Comparison of ENCODE assay signal across 9 cellular contexts in the genomic region with DNA sequence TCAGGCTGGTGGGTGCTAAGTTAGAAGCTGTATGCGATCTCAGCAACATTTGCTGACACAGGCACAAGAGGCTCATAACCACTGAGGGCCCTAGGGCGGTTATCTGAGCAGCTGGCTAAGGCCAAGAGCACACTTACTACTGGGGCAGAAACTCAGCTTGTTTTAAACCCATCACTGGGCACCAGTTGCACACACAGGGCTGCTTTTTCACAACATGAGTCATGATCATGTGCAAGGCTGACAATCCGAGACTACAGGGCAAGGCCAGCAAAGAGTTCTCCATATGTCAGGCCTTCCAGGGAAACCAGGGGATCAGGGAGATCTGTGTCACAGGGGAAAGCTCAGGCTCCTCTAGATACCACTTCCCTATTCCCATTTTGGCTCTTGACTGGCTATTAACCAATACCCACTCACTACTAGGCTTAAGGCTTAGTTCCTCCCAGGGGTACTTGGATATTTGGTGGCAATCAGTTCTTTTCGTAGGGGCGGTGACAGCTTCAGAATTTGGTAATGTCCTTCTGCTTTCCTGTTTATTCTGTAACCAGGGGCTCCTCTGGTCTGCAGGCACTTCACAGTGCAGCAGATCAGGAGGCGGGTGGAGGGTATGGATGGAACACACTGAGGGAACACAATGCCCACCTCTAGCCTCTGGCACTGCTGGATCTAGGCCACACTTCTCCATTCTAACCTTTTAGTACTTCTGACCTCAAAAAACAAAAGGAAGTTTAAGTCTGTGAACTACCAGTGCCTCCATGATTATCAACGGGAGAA. TPM values are rescaled to one million over a fixed set of nuclear protein-coding genes. Genes with fewer than 3 reads are reported as not detected.
DNase-seq lines count a peak whose midpoint lies in the region; ATAC-seq and TF ChIP-seq lines count a peak whose summit lies in the region.
"Had no signal": no experiment of that assay in that cellular context is flagged by ENCODE, and none has a peak within 500 bp of the region (broad histone marks: within the 10 kb centered on the region; RNA-seq: fewer than 3 reads in every experiment).

No MANE protein-coding gene starts in this region.

- no peak overlapping the region for H3K4me3 Mint-ChIP-seq in MCF 10A (ENCODE audit: unreplicated experiment)
- peak overlapping the region; percentile 44 for H3K4me3 Mint-ChIP-seq in dendritic cell treated with granulocyte-macrophage colony-stimulating factor and Interleukin-4, amounts not matched to agents 40 ng/mL and 50 ng/mL, for 4 days
- H3K4me3 Mint-ChIP-seq: T-helper 1 cell treated with Interleukin-12 subunit alpha and Interleukin-12 subunit beta and Interleukin-4 antibody, amounts not matched to agents 30 μg/mL and 1 μg/mL, for 36 hours had no signal

- TF ChIP-seq CTCF in MCF 10A (IDR thresholded peaks at IDR 0.05; ENCODE audit: unreplicated experiment) (no peak), breast epithelium (IDR thresholded peaks at IDR 0.05) (no peak), lower lobe of right lung (IDR thresholded peaks at IDR 0.05) (no peak), PC-3 (conservative IDR thresholded peaks at IDR 0.05; ENCODE audit: low read depth, low read length) (no peak)

- peak; percentile 22 for DNase-seq in MCF 10A (ENCODE audit: unreplicated experiment)
- DNase-seq in breast epithelium (ENCODE audit: low spot score in 2 of 2) = no peak
- DNase-seq in lower lobe of right lung = peak; percentile 72
- DNase-seq in aorta = peak in 1 of 2 donors; percentile 67
- DNase-seq in NCI-H774 (lab: John Stamatoyannopoulos, UW) = no peak
- DNase-seq in PC-3 = no peak
- DNase-seq in A172 (ENCODE audit: low spot score) = no peak

- no peaks in the 10 kb centered on the region for H4K20me1 ChIP-seq in PC-3 (ENCODE audit: low read length)

- no peaks in the 10 kb centered on the region for H3K79me2 ChIP-seq in PC-3 (ENCODE audit: low read length)

- CTCF ChIA-PET in MCF 10A (lab: Yijun Ruan, JAX) = interaction anchor here (0.6 to 1.2 kb wide), 2 partner anchors 10 to 20 kb away, joined by 3 to 4 read pairs; no protein-coding TSS in a partner anchor
- CTCF ChIA-PET in PC-3 (lab: Charles Lee) = no interaction called here

- no peaks in the 10 kb centered on the region for H3K9me3 Mint-ChIP-seq in MCF 10A (ENCODE audit: unreplicated experiment)
- no peaks in the 10 kb centered on the region for H3K9me3 Mint-ChIP-seq in dendritic cell treated with granulocyte-macrophage colony-stimulating factor and Interleukin-4, amounts not matched to agents 40 ng/mL and 50 ng/mL, for 4 days
- H3K9me3 Mint-ChIP-seq: T-helper 1 cell treated with Interleukin-12 subunit alpha and Interleukin-12 subunit beta and Interleukin-4 antibody, amounts not matched to agents 30 μg/mL and 1 μg/mL, for 36 hours had no signal

- H3K4me1 Mint-ChIP-seq in MCF 10A (ENCODE audit: insufficient read depth, unreplicated experiment) = peaks cover 25% of the 10 kb centered on the region
- peaks cover 72% of the 10 kb centered on the region for H3K4me1 Mint-ChIP-seq in dendritic cell treated with granulocyte-macrophage colony-stimulating factor and Interleukin-4, amounts not matched to agents 40 ng/mL and 50 ng/mL, for 4 days (ENCODE audit: low read depth)

- ATAC-seq in lower lobe of right lung (peak; percentile 69 to 92), aorta (ENCODE audit: low FRiP score) (peak; percentile 46), PC-3 (no peak)

- BruUV-seq in MCF 10A (replicated peaks; lab: Mats Ljungman, UMichigan) = no TSS peak
- BruUV-seq in PC-3 (replicated peaks; lab: Mats Ljungman, UMichigan) = no TSS peak

- no peaks in the 10 kb centered on the region for H3K9me3 ChIP-seq in breast epithelium
- H3K9me3 ChIP-seq in lower lobe of right lung = no peaks in the 10 kb centered on the region
- no peaks in the 10 kb centered on the region for H3K9me3 ChIP-seq in aorta (ENCODE audit: control insufficient read depth, low read length)
- no peaks in the 10 kb centered on the region for H3K9me3 ChIP-seq in PC-3 (ENCODE audit: low read length)

- H3K9me2 ChIP-seq in PC-3 (replicated peaks; ENCODE audit: low read length) = no peaks in the 10 kb centered on the region

- no peak overlapping the region for H3K4me2 ChIP-seq in PC-3 (ENCODE audit: low read length)

- intact Hi-C loops in MCF 10A (cut with micrococcal nuclease) = no loop called here
- intact Hi-C loops in breast epithelium (cut with DNase I; ENCODE audit: low total_unique reads) = no loop called here
- intact Hi-C loops in dendritic cell treated with granulocyte-macrophage colony-stimulating factor and Interleukin-4, amounts not matched to agents 40 ng/mL and 50 ng/mL, for 4 days (cut with micrococcal nuclease) = no loop called here
- intact Hi-C loops in lower lobe of right lung (cut with DNase I) = no loop called here
- intact Hi-C loops in aorta (cut with DNase I) = loop anchor here (5.0 to 10.0 kb wide), 2 partner anchors 87 to 90 kb away; a partner anchor contains a TSS
- intact Hi-C loops in PC-3 (cut with micrococcal nuclease) = no loop called here

- peaks cover 85% of the 10 kb centered on the region for H3K36me3 Mint-ChIP-seq in MCF 10A (ENCODE audit: insufficient read depth, unreplicated experiment)
- H3K36me3 Mint-ChIP-seq in dendritic cell treated with granulocyte-macrophage colony-stimulating factor and Interleukin-4, amounts not matched to agents 40 ng/mL and 50 ng/mL, for 4 days (ENCODE audit: low read depth) = peaks cover 31% of the 10 kb centered on the region

- POLR2A ChIA-PET in MCF 10A (lab: Yijun Ruan, JAX) = no interaction called here
- POLR2A ChIA-PET in PC-3 (lab: Charles Lee; ENCODE audit: unreplicated experiment) = no interaction called here

- WGBS in aorta, 2 donors = 72 to 75% methylated on average over 7 of the region's 7 CpGs

- H3F3A ChIP-seq in PC-3 (ENCODE audit: low read length, unreplicated experiment) = no peaks in the 10 kb centered on the region

- no peaks in the 10 kb centered on the region for H3K27me3 Mint-ChIP-seq in MCF 10A (ENCODE audit: insufficient read depth, unreplicated experiment)
- no peaks in the 10 kb centered on the region for H3K27me3 Mint-ChIP-seq in dendritic cell treated with granulocyte-macrophage colony-stimulating factor and Interleukin-4, amounts not matched to agents 40 ng/mL and 50 ng/mL, for 4 days

- H3K27ac ChIP-seq in breast epithelium = peak overlapping the region in 1 of 2 donors; percentile 46
- H3K27ac ChIP-seq in lower lobe of right lung = peak overlapping the region; percentile 58
- peak overlapping the region in 1 of 2 donors; percentile 61 for H3K27ac ChIP-seq in aorta (ENCODE audit: low read depth in 1 of 2, low read length in 2 of 2)
- H3K27ac ChIP-seq in PC-3 (ENCODE audit: low read length) = no peak overlapping the region

- H2AFZ ChIP-seq in PC-3 (ENCODE audit: low read length) = no peak overlapping the region

- H3K27me3 ChIP-seq in breast epithelium (no peaks in the 10 kb centered on the region), lower lobe of right lung (ENCODE audit: low read depth) (no peaks in the 10 kb centered on the region), aorta (ENCODE audit: control insufficient read depth in 1 of 2, insufficient read depth in 2 of 2, low read length in 1 of 2) (no peaks in the 10 kb centered on the region), PC-3 (ENCODE audit: low read length) (no peaks in the 10 kb centered on the region)

- no peaks in the 10 kb centered on the region for H3K36me3 ChIP-seq in breast epithelium
- peaks cover 18% of the 10 kb centered on the region for H3K36me3 ChIP-seq in lower lobe of right lung
- no peaks in the 10 kb centered on the region for H3K36me3 ChIP-seq in aorta (ENCODE audit: control insufficient read depth in 1 of 2, insufficient read depth in 2 of 2, low read length in 1 of 2)
- H3K36me3 ChIP-seq in PC-3 (ENCODE audit: low read depth, low read length) = peaks cover 14% of the 10 kb centered on the region

- H3K4me1 ChIP-seq in breast epithelium (no peaks in the 10 kb centered on the region), lower lobe of right lung (peaks cover 70% of the 10 kb centered on the region), aorta (ENCODE audit: control insufficient read depth in 1 of 2, insufficient read depth in 2 of 2, low read length in 2 of 2) (peaks cover 0 to 3% of the 10 kb centered on the region in 2 donors), PC-3 (ENCODE audit: insufficient read depth, low read length) (peaks cover 9% of the 10 kb centered on the region)

- TF ChIP-seq POLR2A in breast epithelium (IDR thresholded peaks at IDR 0.05) = no peak

- no peak overlapping the region for H3K4me3 ChIP-seq in breast epithelium
- H3K4me3 ChIP-seq in lower lobe of right lung = no peak overlapping the region
- no peak overlapping the region for H3K4me3 ChIP-seq in aorta (ENCODE audit: low read length in 2 of 2)
- H3K4me3 ChIP-seq in PC-3 (ENCODE audit: low read length) = no peak overlapping the region

- H3K9ac ChIP-seq in PC-3 (ENCODE audit: low read length) = no peak overlapping the region

- H3K27ac Mint-ChIP-seq in MCF 10A (ENCODE audit: low read depth, unreplicated experiment) = peak overlapping the region; percentile 75
- H3K27ac Mint-ChIP-seq in dendritic cell treated with granulocyte-macrophage colony-stimulating factor and Interleukin-4, amounts not matched to agents 40 ng/mL and 50 ng/mL, for 4 days = peak overlapping the region; percentile 97
- H3K27ac Mint-ChIP-seq: T-helper 1 cell treated with Interleukin-12 subunit alpha and Interleukin-12 subunit beta and Interleukin-4 antibody, amounts not matched to agents 30 μg/mL and 1 μg/mL, for 36 hours had no signal

RNA-seq across cellular contexts. Expression of a gene that starts 44.9 kb away (rescaled TPM):
- total RNA-seq in MCF 10A (2022) = 79.5 and 87.0 TPM in 2 replicates
- 10 to 100 TPM; 13.1 to 40.8 (median 34.7) TPM for total RNA-seq in breast epithelium
- 39.7 TPM for total RNA-seq in lower lobe of right lung
- 10 to 100 TPM; 17.8 to 31.0 TPM for total RNA-seq in aorta
- polyA plus RNA-seq in aorta = 1 to 10 TPM; 1.0 to 5.2 TPM
- total RNA-seq in PC-3 (2014; rRNA removed) = 13.5 and 17.9 TPM in 2 replicates
- total RNA-seq in A172 (2014; rRNA removed; shearing (Covaris generic)) = 2.1 and 2.4 TPM in 2 replicates

Comparison
In these comparisons a context has a peak if more than half of its experiments do, and no peak if none do; other contexts are left out.
1. DNase-seq: peak in MCF 10A (single experiment) and lower lobe of right lung (single experiment); none in breast epithelium (0 of 2), NCI-H774 (single experiment), PC-3 (single experiment) and A172 (single experiment).
2. intact Hi-C loops: an anchor here in aorta (5.0 to 10.0 kb wide); none called in MCF 10A, breast epithelium, dendritic cell treated with granulocyte-macrophage colony-stimulating factor and Interleukin-4, amounts not matched to agents 40 ng/mL and 50 ng/mL, for 4 days, lower lobe of right lung and PC-3.